In genomic region chr19:6737284-6737872, GRCh38 we compare ENCODE assay signal across 1 cellular context.
TF ChIP-seq lines count a peak whose summit lies in the region.

Gene GPR108, minus strand, starts transcription at chr19:6737580. Its CDS starts 4 bp downstream, at chr19:6737576.

TF ChIP-seq in GM12878, 131 proteins besides CTCF, POLR2A, EP300 and RAD21 (continued from another document):
- TF ChIP-seq EGR1 (IDR thresholded peaks at IDR 0.05; ENCODE audit: borderline replicate concordance in 1 of 2, low read depth in 2 of 2, low read length in 2 of 2) (peak; percentile 20 to 42; a peak in 2 of 3 replicates), RB1 (IDR thresholded peaks at IDR 0.05; ENCODE audit: borderline replicate concordance) (peak; percentile 88; the same call in 1 of the 2 replicates), CUX1 (IDR thresholded peaks at IDR 0.05; ENCODE audit: insufficient replicate concordance, low read depth, low read length) (no peak), ZZZ3 (IDR thresholded peaks at IDR 0.05; ENCODE audit: control insufficient read depth, insufficient read length, low read depth) (no peak), ZNF24 (IDR thresholded peaks at IDR 0.05) (0 out of 2 replicates have a peak, but pooled peaks have one; percentile 10), REST (IDR thresholded peaks at IDR 0.05; ENCODE audit: low read depth, low read length) (no peak), NFIC (IDR thresholded peaks at IDR 0.05; ENCODE audit: low read depth, low read length) (peak; percentile 64; the same call in 1 of the 2 replicates), HDAC2 (IDR thresholded peaks at IDR 0.05) (no peak), ETV6 (conservative IDR thresholded peaks at IDR 0.05 in 1 of 2, IDR thresholded peaks at IDR 0.05 in 1 of 2; ENCODE audit: borderline replicate concordance in 1 of 2, low read depth in 1 of 2) (no peak), BCL11A (IDR thresholded peaks at IDR 0.05; ENCODE audit: low read depth, low read length) (no peak), KLF5 (IDR thresholded peaks at IDR 0.05; ENCODE audit: partially characterized antibody) (peak; percentile 100), SREBF1 (IDR thresholded peaks at IDR 0.05; ENCODE audit: low read length) (peak; percentile 100), CREM (IDR thresholded peaks at IDR 0.05; ENCODE audit: low read depth) (peak; percentile 98), SREBF2 (IDR thresholded peaks at IDR 0.05; ENCODE audit: low read length) (no peak), HDGF (IDR thresholded peaks at IDR 0.05) (peak; percentile 18; the same call in 1 of the 2 replicates), BCLAF1 (IDR thresholded peaks at IDR 0.05) (peak; percentile 97), MTA2 (IDR thresholded peaks at IDR 0.05; ENCODE audit: low read depth) (peak; percentile 30; the same call in 1 of the 2 replicates), SP1 (IDR thresholded peaks at IDR 0.05; ENCODE audit: low read depth, low read length) (peak; percentile 100), YY1 (IDR thresholded peaks at IDR 0.05; ENCODE audit: low read depth, low read length) (no peak; the same call in none of the 2 replicates), SMC3 (IDR thresholded peaks at IDR 0.05; ENCODE audit: borderline replicate concordance, low read length) (no peak), TARDBP (IDR thresholded peaks at IDR 0.05; ENCODE audit: borderline replicate concordance) (0 out of 2 replicates have a peak, but pooled peaks have one; percentile 2), EZH2 (IDR thresholded peaks at IDR 0.05; ENCODE audit: borderline replicate concordance, control insufficient read depth, low read depth, low read length) (no peak), NRF1 (conservative IDR thresholded peaks at IDR 0.05; ENCODE audit: low read depth, low read length) (no peak; the same call in 1 of the 2 replicates), FOXM1 (IDR thresholded peaks at IDR 0.05; ENCODE audit: low read depth, low read length) (no peak)
- TF ChIP-seq, protein P1, sequence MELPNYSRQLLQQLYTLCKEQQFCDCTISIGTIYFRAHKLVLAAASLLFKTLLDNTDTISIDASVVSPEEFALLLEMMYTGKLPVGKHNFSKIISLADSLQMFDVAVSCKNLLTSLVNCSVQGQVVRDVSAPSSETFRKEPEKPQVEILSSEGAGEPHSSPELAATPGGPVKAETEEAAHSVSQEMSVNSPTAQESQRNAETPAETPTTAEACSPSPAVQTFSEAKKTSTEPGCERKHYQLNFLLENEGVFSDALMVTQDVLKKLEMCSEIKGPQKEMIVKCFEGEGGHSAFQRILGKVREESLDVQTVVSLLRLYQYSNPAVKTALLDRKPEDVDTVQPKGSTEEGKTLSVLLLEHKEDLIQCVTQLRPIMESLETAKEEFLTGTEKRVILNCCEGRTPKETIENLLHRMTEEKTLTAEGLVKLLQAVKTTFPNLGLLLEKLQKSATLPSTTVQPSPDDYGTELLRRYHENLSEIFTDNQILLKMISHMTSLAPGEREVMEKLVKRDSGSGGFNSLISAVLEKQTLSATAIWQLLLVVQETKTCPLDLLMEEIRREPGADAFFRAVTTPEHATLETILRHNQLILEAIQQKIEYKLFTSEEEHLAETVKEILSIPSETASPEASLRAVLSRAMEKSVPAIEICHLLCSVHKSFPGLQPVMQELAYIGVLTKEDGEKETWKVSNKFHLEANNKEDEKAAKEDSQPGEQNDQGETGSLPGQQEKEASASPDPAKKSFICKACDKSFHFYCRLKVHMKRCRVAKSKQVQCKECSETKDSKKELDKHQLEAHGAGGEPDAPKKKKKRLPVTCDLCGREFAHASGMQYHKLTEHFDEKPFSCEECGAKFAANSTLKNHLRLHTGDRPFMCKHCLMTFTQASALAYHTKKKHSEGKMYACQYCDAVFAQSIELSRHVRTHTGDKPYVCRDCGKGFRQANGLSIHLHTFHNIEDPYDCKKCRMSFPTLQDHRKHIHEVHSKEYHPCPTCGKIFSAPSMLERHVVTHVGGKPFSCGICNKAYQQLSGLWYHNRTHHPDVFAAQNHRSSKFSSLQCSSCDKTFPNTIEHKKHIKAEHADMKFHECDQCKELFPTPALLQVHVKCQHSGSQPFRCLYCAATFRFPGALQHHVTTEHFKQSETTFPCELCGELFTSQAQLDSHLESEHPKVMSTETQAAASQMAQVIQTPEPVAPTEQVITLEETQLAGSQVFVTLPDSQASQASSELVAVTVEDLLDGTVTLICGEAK (IDR thresholded peaks at IDR 0.05; ENCODE audit: borderline replicate concordance): peak; percentile 28; the same call in 1 of the 2 replicates
- TF ChIP-seq, protein P2, sequence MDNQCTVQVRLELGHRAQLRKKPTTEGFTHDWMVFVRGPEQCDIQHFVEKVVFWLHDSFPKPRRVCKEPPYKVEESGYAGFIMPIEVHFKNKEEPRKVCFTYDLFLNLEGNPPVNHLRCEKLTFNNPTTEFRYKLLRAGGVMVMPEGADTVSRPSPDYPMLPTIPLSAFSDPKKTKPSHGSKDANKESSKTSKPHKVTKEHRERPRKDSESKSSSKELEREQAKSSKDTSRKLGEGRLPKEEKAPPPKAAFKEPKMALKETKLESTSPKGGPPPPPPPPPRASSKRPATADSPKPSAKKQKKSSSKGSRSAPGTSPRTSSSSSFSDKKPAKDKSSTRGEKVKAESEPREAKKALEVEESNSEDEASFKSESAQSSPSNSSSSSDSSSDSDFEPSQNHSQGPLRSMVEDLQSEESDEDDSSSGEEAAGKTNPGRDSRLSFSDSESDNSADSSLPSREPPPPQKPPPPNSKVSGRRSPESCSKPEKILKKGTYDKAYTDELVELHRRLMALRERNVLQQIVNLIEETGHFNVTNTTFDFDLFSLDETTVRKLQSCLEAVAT (IDR thresholded peaks at IDR 0.05): peak; percentile 61
- TF ChIP-seq, protein P3, sequence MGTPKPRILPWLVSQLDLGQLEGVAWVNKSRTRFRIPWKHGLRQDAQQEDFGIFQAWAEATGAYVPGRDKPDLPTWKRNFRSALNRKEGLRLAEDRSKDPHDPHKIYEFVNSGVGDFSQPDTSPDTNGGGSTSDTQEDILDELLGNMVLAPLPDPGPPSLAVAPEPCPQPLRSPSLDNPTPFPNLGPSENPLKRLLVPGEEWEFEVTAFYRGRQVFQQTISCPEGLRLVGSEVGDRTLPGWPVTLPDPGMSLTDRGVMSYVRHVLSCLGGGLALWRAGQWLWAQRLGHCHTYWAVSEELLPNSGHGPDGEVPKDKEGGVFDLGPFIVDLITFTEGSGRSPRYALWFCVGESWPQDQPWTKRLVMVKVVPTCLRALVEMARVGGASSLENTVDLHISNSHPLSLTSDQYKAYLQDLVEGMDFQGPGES (IDR thresholded peaks at IDR 0.05): peak; percentile 99
- TF ChIP-seq, protein P4, sequence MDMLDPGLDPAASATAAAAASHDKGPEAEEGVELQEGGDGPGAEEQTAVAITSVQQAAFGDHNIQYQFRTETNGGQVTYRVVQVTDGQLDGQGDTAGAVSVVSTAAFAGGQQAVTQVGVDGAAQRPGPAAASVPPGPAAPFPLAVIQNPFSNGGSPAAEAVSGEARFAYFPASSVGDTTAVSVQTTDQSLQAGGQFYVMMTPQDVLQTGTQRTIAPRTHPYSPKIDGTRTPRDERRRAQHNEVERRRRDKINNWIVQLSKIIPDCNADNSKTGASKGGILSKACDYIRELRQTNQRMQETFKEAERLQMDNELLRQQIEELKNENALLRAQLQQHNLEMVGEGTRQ (IDR thresholded peaks at IDR 0.05; ENCODE audit: borderline replicate concordance, low read depth, low read length): no peak
- TF ChIP-seq, protein P5, sequence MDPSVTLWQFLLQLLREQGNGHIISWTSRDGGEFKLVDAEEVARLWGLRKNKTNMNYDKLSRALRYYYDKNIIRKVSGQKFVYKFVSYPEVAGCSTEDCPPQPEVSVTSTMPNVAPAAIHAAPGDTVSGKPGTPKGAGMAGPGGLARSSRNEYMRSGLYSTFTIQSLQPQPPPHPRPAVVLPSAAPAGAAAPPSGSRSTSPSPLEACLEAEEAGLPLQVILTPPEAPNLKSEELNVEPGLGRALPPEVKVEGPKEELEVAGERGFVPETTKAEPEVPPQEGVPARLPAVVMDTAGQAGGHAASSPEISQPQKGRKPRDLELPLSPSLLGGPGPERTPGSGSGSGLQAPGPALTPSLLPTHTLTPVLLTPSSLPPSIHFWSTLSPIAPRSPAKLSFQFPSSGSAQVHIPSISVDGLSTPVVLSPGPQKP (IDR thresholded peaks at IDR 0.05; ENCODE audit: low read depth, low read length): peak; percentile 89
- TF ChIP-seq, protein P6, sequence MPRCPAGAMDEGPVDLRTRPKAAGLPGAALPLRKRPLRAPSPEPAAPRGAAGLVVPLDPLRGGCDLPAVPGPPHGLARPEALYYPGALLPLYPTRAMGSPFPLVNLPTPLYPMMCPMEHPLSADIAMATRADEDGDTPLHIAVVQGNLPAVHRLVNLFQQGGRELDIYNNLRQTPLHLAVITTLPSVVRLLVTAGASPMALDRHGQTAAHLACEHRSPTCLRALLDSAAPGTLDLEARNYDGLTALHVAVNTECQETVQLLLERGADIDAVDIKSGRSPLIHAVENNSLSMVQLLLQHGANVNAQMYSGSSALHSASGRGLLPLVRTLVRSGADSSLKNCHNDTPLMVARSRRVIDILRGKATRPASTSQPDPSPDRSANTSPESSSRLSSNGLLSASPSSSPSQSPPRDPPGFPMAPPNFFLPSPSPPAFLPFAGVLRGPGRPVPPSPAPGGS (IDR thresholded peaks at IDR 0.05; ENCODE audit: borderline replicate concordance, insufficient read depth, low read depth, low read length, poor library complexity, severe bottlenecking): no peak
